ENCODE assay signal across 17 cellular contexts in genomic region chr4:74608151-74608949, GRCh38.
DNase-seq lines count a peak whose midpoint lies in the region; ATAC-seq and TF ChIP-seq lines count a peak whose summit lies in the region.
"Had no signal": no experiment of that assay in that cellular context is flagged by ENCODE, and none has a peak within 500 bp of the region (broad histone marks: within the 10 kb centered on the region; RNA-seq: fewer than 3 reads in every experiment).

No MANE protein-coding gene starts in this region.

- H3K27me3 Mint-ChIP-seq in Calu3 (ENCODE audit: unreplicated experiment): no peaks in the 10 kb centered on the region
- H3K27me3 Mint-ChIP-seq: activated CD4-positive, alpha-beta memory T cell treated with anti-CD3 and anti-CD28 coated beads for 36 hours; activated naive CD8-positive, alpha-beta T cell treated with anti-CD3 and anti-CD28 coated beads, Interleukin-2, amount 10 ng/mL, durations not matched to agents 7 days and 5 days had no signal

- H3K9me3 Mint-ChIP-seq in Calu3 (ENCODE audit: low read depth, unreplicated experiment): no peaks in the 10 kb centered on the region
- H3K9me3 Mint-ChIP-seq: activated CD4-positive, alpha-beta memory T cell treated with anti-CD3 and anti-CD28 coated beads for 36 hours had no signal

- no peaks in the 10 kb centered on the region for H3K9me3 ChIP-seq in mucosa of descending colon
- H3K9me3 ChIP-seq: tibial artery had no signal

- peaks cover 37% of the 10 kb centered on the region for H3K4me1 Mint-ChIP-seq in Calu3 (ENCODE audit: low read depth, unreplicated experiment)
- H3K4me1 Mint-ChIP-seq: activated naive CD8-positive, alpha-beta T cell treated with anti-CD3 and anti-CD28 coated beads, Interleukin-2, amount 10 ng/mL, durations not matched to agents 7 days and 5 days had no signal

- no TSS peak for BruUV-seq in Calu3 (replicated peaks; lab: Mats Ljungman, UMichigan)

- TF ChIP-seq CTCF in Calu3 (IDR thresholded peaks at IDR 0.05; ENCODE audit: unreplicated experiment) (no peak), mucosa of descending colon (IDR thresholded peaks at IDR 0.05) (no peak)

- H3K27ac Mint-ChIP-seq in Calu3 (ENCODE audit: unreplicated experiment): peak overlapping the region; percentile 61
- H3K27ac Mint-ChIP-seq: activated CD4-positive, alpha-beta memory T cell treated with anti-CD3 and anti-CD28 coated beads for 36 hours; activated naive CD8-positive, alpha-beta T cell treated with anti-CD3 and anti-CD28 coated beads, Interleukin-2, amount 10 ng/mL, durations not matched to agents 7 days and 5 days had no signal

- intact Hi-C loops in Calu3 (cut with micrococcal nuclease; ENCODE audit: unreplicated experiment) (no loop called here), mucosa of descending colon (cut with DNase I, micrococcal nuclease) (no loop called here)

- H3K4me3 Mint-ChIP-seq in Calu3 (ENCODE audit: low read depth, unreplicated experiment): no peak overlapping the region
- H3K4me3 Mint-ChIP-seq: activated CD4-positive, alpha-beta memory T cell treated with anti-CD3 and anti-CD28 coated beads for 36 hours; activated naive CD8-positive, alpha-beta T cell treated with anti-CD3 and anti-CD28 coated beads, Interleukin-2, amount 10 ng/mL, durations not matched to agents 7 days and 5 days had no signal

- no peaks in the 10 kb centered on the region for H3K36me3 Mint-ChIP-seq in Calu3 (ENCODE audit: insufficient read depth, unreplicated experiment)
- H3K36me3 Mint-ChIP-seq: activated CD4-positive, alpha-beta memory T cell treated with anti-CD3 and anti-CD28 coated beads for 36 hours; activated naive CD8-positive, alpha-beta T cell treated with anti-CD3 and anti-CD28 coated beads, Interleukin-2, amount 10 ng/mL, durations not matched to agents 7 days and 5 days had no signal

- H3K36me3 ChIP-seq in mucosa of descending colon (ENCODE audit: low read depth) (no peaks in the 10 kb centered on the region), H7 (replicated peaks; ENCODE audit: control insufficient read depth, insufficient read depth, low read length) (no peaks in the 10 kb centered on the region)
- H3K36me3 ChIP-seq: tibial artery had no signal

- H3K4me3 ChIP-seq in mucosa of descending colon (no peak overlapping the region), H7 (ENCODE audit: insufficient read depth, low read depth, low read length) (no peak overlapping the region)
- H3K4me3 ChIP-seq: skin epidermis, tibial artery had no signal

- ATAC-seq in esophagus mucosa (peak; percentile 96), mucosa of descending colon (peak; percentile 59)

- DNase-seq in Calu3 (no peak), NCI-H226 (peak; percentile 82), mucosa of descending colon (no peak), putamen (ENCODE audit: low spot score) (no peak), H7 (no peak), NCI-H2196 treated with DMSO at 0.1 percent for 48 hours (lab: John Stamatoyannopoulos, UW; ENCODE audit: unreplicated experiment) (no peak), cerebellar nuclear complex (lab: John Stamatoyannopoulos, UW) (no peak)
- DNase-seq: activated CD4-positive, alpha-beta memory T cell treated with anti-CD3 and anti-CD28 coated beads for 36 hours; activated naive CD8-positive, alpha-beta T cell treated with anti-CD3 and anti-CD28 coated beads, Interleukin-2, amount 10 ng/mL, durations not matched to agents 7 days and 5 days; activated T-cell treated with anti-CD3 and anti-CD28 coated beads, Interleukin-2, amount 50 U/mL, for 48 hours; central memory CD4-positive, alpha-beta T cell; kidney; NCI-H1694; NCI-H510A; tibial artery had no signal

- CTCF ChIA-PET in Calu3 (lab: Charles Lee): interaction anchor here (0.9 kb wide), 2 partner anchors 24 to 64 kb away, joined by 3 read pairs; no protein-coding TSS in a partner anchor

- no peaks in the 10 kb centered on the region for H3K27me3 ChIP-seq in H7 (ENCODE audit: control insufficient read depth, insufficient read depth, low read length)
- H3K27me3 ChIP-seq: tibial artery had no signal

- no peaks in the 10 kb centered on the region for H3K4me1 ChIP-seq in mucosa of descending colon (ENCODE audit: low read depth)
- H3K4me1 ChIP-seq: tibial artery had no signal
